In the genomic region with DNA sequence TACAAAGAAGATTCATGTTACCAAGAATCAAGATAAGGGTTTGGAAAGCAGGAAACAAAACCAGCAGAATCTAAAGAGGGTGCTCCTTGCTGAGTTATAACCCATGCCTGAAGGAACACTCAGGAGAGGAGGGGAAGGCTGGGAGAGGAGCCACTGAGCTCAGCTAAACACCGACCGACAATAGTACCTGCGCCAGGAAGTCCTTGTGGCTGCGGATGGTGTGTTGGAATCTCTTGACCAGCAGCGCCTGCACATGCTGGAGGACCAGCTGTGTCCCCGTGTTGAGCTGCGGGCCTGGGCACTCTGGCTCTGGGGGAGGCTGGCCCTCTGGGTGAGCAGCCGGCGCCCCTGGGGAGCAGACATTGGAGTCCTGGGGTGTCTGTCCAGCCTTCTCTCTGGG, we compare ENCODE assay signal across 23 cellular contexts.
"Had no signal": no experiment of that assay in that cellular context is flagged by ENCODE, and none has a peak within 500 bp of the region (broad histone marks: within the 10 kb centered on the region; RNA-seq: fewer than 3 reads in every experiment).

No MANE protein-coding gene starts in this region.

- ATAC-seq: activated naive CD8-positive, alpha-beta T cell treated with anti-CD3 and anti-CD28 coated beads, Interleukin-2, amount 50 U/mL, for 24 hours; body of pancreas; foreskin keratinocyte; left ventricle myocardium superior; naive thymus-derived CD4-positive, alpha-beta T cell had no signal

- H3K4me1 ChIP-seq: body of pancreas, tibial artery, uterus had no signal

- H3K9me3 ChIP-seq: body of pancreas, tibial artery, uterus had no signal

- H3K4me1 Mint-ChIP-seq: activated naive CD4-positive, alpha-beta T cell treated with anti-CD3 and anti-CD28 coated beads, Interleukin-2, amount 10 ng/mL, durations not matched to agents 7 days and 5 days; activated naive CD8-positive, alpha-beta T cell treated with anti-CD3 and anti-CD28 coated beads, Interleukin-2, amount 50 U/mL, for 24 hours had no signal

- DNase-seq: activated CD4-positive, alpha-beta T cell treated with anti-CD3 and anti-CD28 coated beads for 4 hours; activated CD4-positive, alpha-beta T cell treated with anti-CD3 and anti-CD28 coated beads, Interleukin-2, amount 50 U/mL, for 48 hours; activated CD4-positive, CD25-positive, alpha-beta regulatory T cell; activated naive CD4-positive, alpha-beta T cell treated with anti-CD3 and anti-CD28 coated beads, Interleukin-2, amount 10 ng/mL, durations not matched to agents 7 days and 5 days; activated naive CD8-positive, alpha-beta T cell treated with anti-CD3 and anti-CD28 coated beads, Interleukin-2, amount 50 U/mL, for 24 hours; activated T-cell treated with anti-CD3 and anti-CD28 coated beads, Interleukin-2, amount 50 U/mL, for 48 hours; anterior cingulate cortex; body of pancreas; dermis blood vessel endothelial cell; effector memory CD4-positive, alpha-beta T cell; foreskin keratinocyte; hippocampal formation; left ventricle myocardium superior; mesendoderm; naive thymus-derived CD4-positive, alpha-beta T cell; stimulated activated CD4-positive, alpha-beta T cell treated with anti-CD3 and anti-CD28 coated beads, Interleukin-4, amount 100 ng/mL, for 4 hours; substantia nigra; T1000; tibial artery; uterus had no signal

- H3K36me3 Mint-ChIP-seq: activated naive CD4-positive, alpha-beta T cell treated with anti-CD3 and anti-CD28 coated beads, Interleukin-2, amount 10 ng/mL, durations not matched to agents 7 days and 5 days; naive thymus-derived CD4-positive, alpha-beta T cell had no signal

- H3K36me3 ChIP-seq: cardiac muscle cell, tibial artery, uterus had no signal

- H3K4me3 ChIP-seq: body of pancreas, cardiac muscle cell, tibial artery, uterus had no signal

- H3K4me3 Mint-ChIP-seq: activated naive CD4-positive, alpha-beta T cell treated with anti-CD3 and anti-CD28 coated beads, Interleukin-2, amount 10 ng/mL, durations not matched to agents 7 days and 5 days; activated naive CD8-positive, alpha-beta T cell treated with anti-CD3 and anti-CD28 coated beads, Interleukin-2, amount 50 U/mL, for 24 hours; naive thymus-derived CD4-positive, alpha-beta T cell; neural crest cell; stimulated activated naive CD8-positive, alpha-beta T cell treated with anti-CD3 and anti-CD28 coated beads, Interleukin-15, Interleukin-2, amounts not matched to agents 100 ng/mL and 50 ng/mL, for 24 hours had no signal

- H3K27ac Mint-ChIP-seq: activated naive CD4-positive, alpha-beta T cell treated with anti-CD3 and anti-CD28 coated beads, Interleukin-2, amount 10 ng/mL, durations not matched to agents 7 days and 5 days; activated naive CD8-positive, alpha-beta T cell treated with anti-CD3 and anti-CD28 coated beads, Interleukin-2, amount 50 U/mL, for 24 hours; naive thymus-derived CD4-positive, alpha-beta T cell; stimulated activated naive CD8-positive, alpha-beta T cell treated with anti-CD3 and anti-CD28 coated beads, Interleukin-15, Interleukin-2, amounts not matched to agents 100 ng/mL and 50 ng/mL, for 24 hours had no signal

- H3K27ac ChIP-seq: body of pancreas, cardiac muscle cell, foreskin keratinocyte, tibial artery, uterus had no signal

- H3K9me3 Mint-ChIP-seq: activated naive CD4-positive, alpha-beta T cell treated with anti-CD3 and anti-CD28 coated beads, Interleukin-2, amount 10 ng/mL, durations not matched to agents 7 days and 5 days; activated naive CD8-positive, alpha-beta T cell treated with anti-CD3 and anti-CD28 coated beads, Interleukin-2, amount 50 U/mL, for 24 hours; neural crest cell; stimulated activated naive CD8-positive, alpha-beta T cell treated with anti-CD3 and anti-CD28 coated beads, Interleukin-15, Interleukin-2, amounts not matched to agents 100 ng/mL and 50 ng/mL, for 24 hours had no signal

- H3K27me3 ChIP-seq: body of pancreas, cardiac muscle cell, foreskin keratinocyte, tibial artery, uterus had no signal
